Comparison of ENCODE assay signal across 8 cellular contexts in genomic region chr17:76738468-76738850, GRCh38. TPM values are rescaled to one million over a fixed set of nuclear protein-coding genes. Genes with fewer than 3 reads are reported as not detected.
DNase-seq lines count a peak whose midpoint lies in the region; FAIRE-seq and TF ChIP-seq lines count a peak whose summit lies in the region.

No MANE protein-coding gene starts in this region.

- intact Hi-C loops in OCI-LY7 (cut with micrococcal nuclease; ENCODE audit: unreplicated experiment): loop anchor here (5.0 to 10.0 kb wide), 4 partner anchors 349 to 1074 kb away; partner anchors contain the start of genes RECQL5, SAP30BP and SEC14L1

- peak overlapping the region; percentile 92 for H3K27ac ChIP-seq in OCI-LY7 (ENCODE audit: low read depth, low read length, poor library complexity, severe bottlenecking)

- POLR2A ChIA-PET in OCI-LY7 (lab: Charles Lee): interaction anchor here (0.6 to 2.6 kb wide), 8 partner anchors 10 to 101 kb away, joined by 3 to 12 read pairs (median 4); no protein-coding TSS in a partner anchor

- peaks cover 35% of the 10 kb centered on the region for H3K36me3 Mint-ChIP-seq in osteocyte (ENCODE audit: unreplicated experiment)

- H4K20me1 ChIP-seq in OCI-LY7 (ENCODE audit: insufficient read depth, low read length): peaks cover 27% of the 10 kb centered on the region

- no peaks in the 10 kb centered on the region for H3K27me3 Mint-ChIP-seq in osteocyte (ENCODE audit: unreplicated experiment)

- TF ChIP-seq CTCF in OCI-LY7 (conservative IDR thresholded peaks at IDR 0.05; ENCODE audit: low read length) (no peak; the same call in 1 of the 2 replicates), osteocyte (IDR thresholded peaks at IDR 0.05) (no peak)

- peak overlapping the region; percentile 99 for H3K27ac Mint-ChIP-seq in osteocyte (ENCODE audit: unreplicated experiment)

- peaks cover 18% of the 10 kb centered on the region for H3K4me1 ChIP-seq in ES-I3 (ENCODE audit: insufficient read depth, low read length)
- H3K4me1 ChIP-seq in OCI-LY7 (ENCODE audit: insufficient read depth, low read length, poor library complexity, severe bottlenecking): peaks cover 40% of the 10 kb centered on the region
- peaks cover 26% of the 10 kb centered on the region for H3K4me1 ChIP-seq in endocrine pancreas (ENCODE audit: control insufficient read depth, insufficient read depth, low read length)

- H3K4me3 Mint-ChIP-seq in osteocyte (ENCODE audit: unreplicated experiment): peak overlapping the region; percentile 95

- no peak for FAIRE-seq in RCC 7860 (lab: Jason Lieb, UNC)

- H3K9me3 ChIP-seq in ES-I3 (ENCODE audit: control insufficient read depth, insufficient read depth, low read length) (no peaks in the 10 kb centered on the region), OCI-LY7 (ENCODE audit: low read length) (no peaks in the 10 kb centered on the region), endocrine pancreas (ENCODE audit: control insufficient read depth, low read length) (no peaks in the 10 kb centered on the region)

- no peaks in the 10 kb centered on the region for H3K27me3 ChIP-seq in endocrine pancreas (ENCODE audit: control insufficient read depth, insufficient read depth, low read length)

- H3K4me1 Mint-ChIP-seq in osteocyte (ENCODE audit: unreplicated experiment): peaks cover 50% of the 10 kb centered on the region

- peak; percentile 28 for DNase-seq in OCI-LY7 (ENCODE audit: low spot score)
- DNase-seq in osteocyte (ENCODE audit: extremely low spot score, unreplicated experiment): no peak
- DNase-seq in epidermal melanocyte (ENCODE audit: insufficient read length, low spot score): no peak
- no peak for DNase-seq in RCC 7860 (ENCODE audit: low spot score)
- DNase-seq in amygdala (lab: John Stamatoyannopoulos, UW): no peak
- no peak for DNase-seq in activated CD4-positive, alpha-beta T cell treated with anti-CD3 and anti-CD28 coated beads, Interleukin-2, amount 50 U/mL, for 48 hours

- H3K4me3 ChIP-seq in OCI-LY7 (ENCODE audit: low read depth, low read length, poor library complexity, severe bottlenecking): peak overlapping the region; percentile 77
- peak overlapping the region; percentile 93 for H3K4me3 ChIP-seq in endocrine pancreas (ENCODE audit: control insufficient read depth, insufficient read depth, low read length)

- H3K9ac ChIP-seq in ES-I3 (ENCODE audit: low read depth, low read length) (peak overlapping the region; percentile 98), endocrine pancreas (ENCODE audit: control insufficient read depth, insufficient read depth, low read length) (peak overlapping the region; percentile 98)

- CTCF ChIA-PET in OCI-LY7 (lab: Charles Lee; ENCODE audit: unreplicated experiment): interaction anchor here (1.1 kb wide), 1 partner anchor 11 kb away, joined by 3 read pairs; the partner anchor contains the start of gene METTL23

- H2AFZ ChIP-seq in OCI-LY7 (ENCODE audit: low read length): peak overlapping the region; percentile 44; the same call in 1 of the 2 replicates

- H3K36me3 ChIP-seq in ES-I3 (ENCODE audit: insufficient read depth, low read length): peaks cover 27% of the 10 kb centered on the region
- peaks cover 69% of the 10 kb centered on the region for H3K36me3 ChIP-seq in OCI-LY7 (ENCODE audit: insufficient read depth, low read length)
- H3K36me3 ChIP-seq in endocrine pancreas (ENCODE audit: control insufficient read depth, insufficient read depth, low read length): no peaks in the 10 kb centered on the region

- H3K4me2 ChIP-seq in OCI-LY7 (ENCODE audit: low read length): peak overlapping the region; percentile 89

- H3K9me3 Mint-ChIP-seq in osteocyte (ENCODE audit: unreplicated experiment): no peaks in the 10 kb centered on the region

- H3K9me2 ChIP-seq in OCI-LY7 (ENCODE audit: insufficient read depth, low read length): no peaks in the 10 kb centered on the region

- BruUV-seq in OCI-LY7 (replicated peaks; lab: Mats Ljungman, UMichigan): TSS peak; percentile 52

- H3K79me2 ChIP-seq in OCI-LY7 (ENCODE audit: insufficient read depth, low read depth, low read length): peaks cover 68% of the 10 kb centered on the region

RNA-seq across cellular contexts. Expression of gene MFSD11, which starts 0.5 kb away (rescaled TPM):
- 52.6 and 55.1 TPM in 2 replicates for total RNA-seq in OCI-LY7 (2014; rRNA removed; shearing (Covaris generic))
- 63.1 and 68.4 TPM in 2 replicates for total RNA-seq in OCI-LY7 (2022)
- 33.0 and 34.7 TPM in 2 replicates for total RNA-seq in osteocyte

RNA-seq across cellular contexts. Expression of gene SRSF2, which starts 1.3 kb away (rescaled TPM):
- 1,143 and 2,207 TPM in 2 replicates for total RNA-seq in OCI-LY7 (2014; rRNA removed; shearing (Covaris generic))
- 619 and 683 TPM in 2 replicates for total RNA-seq in OCI-LY7 (2022)
- 137 and 145 TPM in 2 replicates for total RNA-seq in osteocyte

RNA-seq across cellular contexts. Expression of gene METTL23, which starts 11.8 kb away (rescaled TPM):
- 91.8 and 93.7 TPM in 2 replicates for total RNA-seq in OCI-LY7 (2014; rRNA removed; shearing (Covaris generic))
- 82.7 and 102 TPM in 2 replicates for total RNA-seq in OCI-LY7 (2022)
- 35.7 and 36.3 TPM in 2 replicates for total RNA-seq in osteocyte

RNA-seq across cellular contexts. Expression of gene JMJD6, which starts 12.1 kb away (rescaled TPM):
- 39.9 and 41.2 TPM in 2 replicates for total RNA-seq in OCI-LY7 (2014; rRNA removed; shearing (Covaris generic))
- 46.0 and 71.2 TPM in 2 replicates for total RNA-seq in OCI-LY7 (2022)
- 16.8 and 22.7 TPM in 2 replicates for total RNA-seq in osteocyte

RNA-seq across cellular contexts. Expression of gene MXRA7, which starts 27.7 kb away (rescaled TPM):
- total RNA-seq in OCI-LY7 (2014; rRNA removed; shearing (Covaris generic)): 1.1 and 1.6 TPM in 2 replicates
- total RNA-seq in OCI-LY7 (2022) (4.9 and 5.3 TPM in 2 replicates), osteocyte (183 and 187 TPM in 2 replicates)
